ENCODE assay signal across 1 cellular context in genomic region chr21:43810505-43811261, GRCh38.
TF ChIP-seq lines count a peak whose summit lies in the region.

No MANE protein-coding gene starts in this region.

TF ChIP-seq in HEK293, 187 proteins besides CTCF, POLR2A, EP300 and RAD21 (continued from another document and continues in another):
- TF ChIP-seq ZNF302 (tag by site-specific recombination; IDR thresholded peaks at IDR 0.05; ENCODE audit: low read depth) (no peak), TSHZ1 (tag by site-specific recombination; IDR thresholded peaks at IDR 0.05; ENCODE audit: borderline replicate concordance) (no peak), HOXC10 (CRISPR knock-in tag; IDR thresholded peaks at IDR 0.05) (no peak), ZNF513 (tag by site-specific recombination; IDR thresholded peaks at IDR 0.05) (no peak), ZNF433 (tag by site-specific recombination; IDR thresholded peaks at IDR 0.05; ENCODE audit: low read depth) (no peak), ZNF621 (tag by site-specific recombination; IDR thresholded peaks at IDR 0.05) (no peak), ZNF324 (tag by site-specific recombination; IDR thresholded peaks at IDR 0.05) (peak; percentile 36; the same call in 1 of the 2 replicates), ZNF10 (tag by site-specific recombination; IDR thresholded peaks at IDR 0.05) (no peak), ZNF747 (tag by site-specific recombination; IDR thresholded peaks at IDR 0.05) (no peak), ZNF529 (tag by site-specific recombination; IDR thresholded peaks at IDR 0.05; ENCODE audit: insufficient replicate concordance) (no peak), ZBTB26 (tag by site-specific recombination; optimal IDR thresholded peaks at IDR 0.05) (peak; percentile 44), AEBP2 (tag by site-specific recombination; IDR thresholded peaks at IDR 0.05; ENCODE audit: borderline replicate concordance) (no peak), SP3 (tag by site-specific recombination; IDR thresholded peaks at IDR 0.05) (peak; percentile 49; the same call in 1 of the 2 replicates), ZNF600 (tag by site-specific recombination; IDR thresholded peaks at IDR 0.05) (peak; percentile 82), ZNF692 (tag by site-specific recombination; IDR thresholded peaks at IDR 0.05) (peak; percentile 47; the same call in 1 of the 2 replicates), SCRT1 (tag by site-specific recombination; IDR thresholded peaks at IDR 0.05; ENCODE audit: borderline replicate concordance) (no peak), ZFP69B (tag by site-specific recombination; IDR thresholded peaks at IDR 0.05) (no peak), PATZ1 (tag by site-specific recombination; IDR thresholded peaks at IDR 0.05) (peak; percentile 87; the same call in 1 of the 2 replicates), ZNF366 (tag by site-specific recombination; conservative IDR thresholded peaks at IDR 0.05) (no peak), ZNF544 (tag by site-specific recombination; IDR thresholded peaks at IDR 0.05) (no peak), ZNF837 (tag by site-specific recombination; IDR thresholded peaks at IDR 0.05) (0 out of 2 replicates have a peak, but pooled peaks have one; percentile 37), ZNF623 (tag by site-specific recombination; IDR thresholded peaks at IDR 0.05) (peak; percentile 26; the same call in 1 of the 2 replicates), HOXD13 (CRISPR knock-in tag; IDR thresholded peaks at IDR 0.05; ENCODE audit: borderline replicate concordance) (no peak), SP7 (tag by site-specific recombination; IDR thresholded peaks at IDR 0.05) (peak; percentile 72; the same call in 1 of the 2 replicates), EGR2 (tag by site-specific recombination; IDR thresholded peaks at IDR 0.05; ENCODE audit: low read depth) (peak; percentile 10; the same call in 1 of the 2 replicates), KLF17 (tag by site-specific recombination; IDR thresholded peaks at IDR 0.05) (peak; percentile 52; the same call in 1 of the 2 replicates), ZNF350 (tag by site-specific recombination; IDR thresholded peaks at IDR 0.05) (no peak), ZNF362 (tag by site-specific recombination; IDR thresholded peaks at IDR 0.05) (no peak), GLIS2 (tag by site-specific recombination; IDR thresholded peaks at IDR 0.05) (peak; percentile 86), ZBTB20 (tag by site-specific recombination; IDR thresholded peaks at IDR 0.05) (peak; percentile 41; the same call in 1 of the 2 replicates), ZFP41 (tag by site-specific recombination; IDR thresholded peaks at IDR 0.05; ENCODE audit: borderline replicate concordance) (no peak), BCL11A (tag by site-specific recombination; IDR thresholded peaks at IDR 0.05; ENCODE audit: low read depth) (peak; percentile 37; the same call in 1 of the 2 replicates), GLIS1 (tag by site-specific recombination; IDR thresholded peaks at IDR 0.05) (peak; percentile 92), ZEB2 (tag by site-specific recombination; IDR thresholded peaks at IDR 0.05) (peak; percentile 46; the same call in 1 of the 2 replicates), ZNF629 (tag by site-specific recombination; IDR thresholded peaks at IDR 0.05) (0 out of 2 replicates have a peak, but pooled peaks have one; percentile 36), OVOL3 (tag by site-specific recombination; IDR thresholded peaks at IDR 0.05) (no peak), ZNF488 (tag by site-specific recombination; IDR thresholded peaks at IDR 0.05) (no peak), ZFP37 (tag by site-specific recombination; IDR thresholded peaks at IDR 0.05) (no peak), ZNF394 (tag by site-specific recombination; IDR thresholded peaks at IDR 0.05; ENCODE audit: borderline replicate concordance) (peak; percentile 41; the same call in 1 of the 2 replicates), BCL11B (tag by site-specific recombination; IDR thresholded peaks at IDR 0.05; ENCODE audit: low read depth) (peak; percentile 75; the same call in 1 of the 2 replicates), KLF8 (tag by site-specific recombination; IDR thresholded peaks at IDR 0.05) (peak; percentile 74), ZNF423 (tag by site-specific recombination; IDR thresholded peaks at IDR 0.05) (peak; percentile 66; the same call in 1 of the 2 replicates), ZBTB10 (tag by site-specific recombination; IDR thresholded peaks at IDR 0.05) (peak; percentile 60; the same call in 1 of the 2 replicates)
